ENCODE assay signal across 22 cellular contexts in genomic region chr7:91787923-91788322, GRCh38.
DNase-seq lines count a peak whose midpoint lies in the region; ATAC-seq and TF ChIP-seq lines count a peak whose summit lies in the region.
"Had no signal": no experiment of that assay in that cellular context is flagged by ENCODE, and none has a peak within 500 bp of the region (broad histone marks: within the 10 kb centered on the region; RNA-seq: fewer than 3 reads in every experiment).

No MANE protein-coding gene starts in this region.

- no peaks in the 10 kb centered on the region for H3K27me3 ChIP-seq in A673 (replicated peaks; ENCODE audit: insufficient read depth, low read depth, low read length, poor library complexity)
- H3K27me3 ChIP-seq: BE2C, BLaER1 had no signal

- BruUV-seq in A673 (replicated peaks; lab: Mats Ljungman, UMichigan), result no TSS peak

- CTCF ChIA-PET in A673 (lab: Charles Lee), result no interaction called here

- no peak overlapping the region for H3K27ac Mint-ChIP-seq in stimulated activated memory B cell treated with anti-CD40 and anti-IgM and Interleukin-4, amounts not matched to agents 10 μg/mL and 1 μg/mL and 100 μg/mL, for 72 hours
- H3K27ac Mint-ChIP-seq: CD14-positive monocyte; CD4-positive, alpha-beta memory T cell; CD4-positive, CD25-positive, alpha-beta regulatory T cell; CD8-positive, alpha-beta memory T cell had no signal

- H3K4me3 ChIP-seq in fibroblast of pulmonary artery (replicated peaks; ENCODE audit: low read depth, low read length) (no peak overlapping the region), A673 (ENCODE audit: low read depth, low read length, poor library complexity, severe bottlenecking) (no peak overlapping the region)
- H3K4me3 ChIP-seq: BLaER1, GM12878 had no signal

- no peaks in the 10 kb centered on the region for H3K36me3 ChIP-seq in A673 (ENCODE audit: insufficient read depth, low read length, poor library complexity, severe bottlenecking)
- H3K36me3 ChIP-seq: BE2C, BLaER1 had no signal

- H3K27ac ChIP-seq in A673 (ENCODE audit: low read depth, low read length, poor library complexity, severe bottlenecking), result no peak overlapping the region
- H3K27ac ChIP-seq: BLaER1 had no signal

- no peaks in the 10 kb centered on the region for H3K4me1 Mint-ChIP-seq in stimulated activated memory B cell treated with anti-CD40 and anti-IgM and Interleukin-4, amounts not matched to agents 10 μg/mL and 1 μg/mL and 100 μg/mL, for 72 hours
- H3K4me1 Mint-ChIP-seq: CD14-positive monocyte; CD4-positive, alpha-beta memory T cell; CD8-positive, alpha-beta memory T cell had no signal

- peaks cover 4% of the 10 kb centered on the region for H3K9me3 ChIP-seq in A673 (ENCODE audit: low read depth, low read length, poor library complexity, severe bottlenecking)
- H3K9me3 ChIP-seq: BE2C had no signal

- peak; percentile 4 for DNase-seq in fibroblast of pulmonary artery (ENCODE audit: low read depth)
- DNase-seq in left kidney (ENCODE audit: low read depth, low spot score), result peak; percentile 6
- no peak for DNase-seq in retina
- DNase-seq in A673 (ENCODE audit: low spot score), result no peak
- DNase-seq: 8988T; AML-193; BE2C; C1 segment of cervical spinal cord; CD4-positive, alpha-beta memory T cell; CD4-positive, CD25-positive, alpha-beta regulatory T cell; CD8-positive, alpha-beta memory T cell; COR-L47; DMS 273 treated with DMSO at 0.1 percent for 48 hours; DMS153; DMS79; DND-41; EL; GDM1 had no signal

- H3K36me3 Mint-ChIP-seq in stimulated activated memory B cell treated with anti-CD40 and anti-IgM and Interleukin-4, amounts not matched to agents 10 μg/mL and 1 μg/mL and 100 μg/mL, for 72 hours, result no peaks in the 10 kb centered on the region
- H3K36me3 Mint-ChIP-seq: CD14-positive monocyte; CD4-positive, alpha-beta memory T cell; CD4-positive, CD25-positive, alpha-beta regulatory T cell had no signal

- intact Hi-C loops in A673 (cut with micrococcal nuclease; ENCODE audit: unreplicated experiment), result no loop called here

- ATAC-seq in stimulated activated memory B cell treated with anti-CD40 and anti-IgM and Interleukin-4, amounts not matched to agents 10 μg/mL and 1 μg/mL and 100 μg/mL, for 72 hours, result no peak
- ATAC-seq: GM12878 had no signal

- no peak overlapping the region for H3K4me3 Mint-ChIP-seq in stimulated activated memory B cell treated with anti-CD40 and anti-IgM and Interleukin-4, amounts not matched to agents 10 μg/mL and 1 μg/mL and 100 μg/mL, for 72 hours
- H3K4me3 Mint-ChIP-seq: CD14-positive monocyte; CD4-positive, alpha-beta memory T cell; CD4-positive, CD25-positive, alpha-beta regulatory T cell; CD8-positive, alpha-beta memory T cell had no signal

- TF ChIP-seq CTCF in fibroblast of pulmonary artery (IDR thresholded peaks at IDR 0.05; ENCODE audit: low read length, missing control alignments), result no peak
- TF ChIP-seq CTCF in A673 (conservative IDR thresholded peaks at IDR 0.05; ENCODE audit: low read depth, low read length), result no peak

- no peaks in the 10 kb centered on the region for H3K27me3 Mint-ChIP-seq in stimulated activated memory B cell treated with anti-CD40 and anti-IgM and Interleukin-4, amounts not matched to agents 10 μg/mL and 1 μg/mL and 100 μg/mL, for 72 hours
- H3K27me3 Mint-ChIP-seq: CD4-positive, CD25-positive, alpha-beta regulatory T cell had no signal

- POLR2A ChIA-PET in A673 (lab: Charles Lee; ENCODE audit: low non-redundant PET), result no interaction called here

- H3K4me1 ChIP-seq in A673 (ENCODE audit: insufficient read depth, low read length, poor library complexity, severe bottlenecking), result peaks cover 35% of the 10 kb centered on the region
- H3K4me1 ChIP-seq: BE2C, BLaER1 had no signal

- H3K9me3 Mint-ChIP-seq in stimulated activated memory B cell treated with anti-CD40 and anti-IgM and Interleukin-4, amounts not matched to agents 10 μg/mL and 1 μg/mL and 100 μg/mL, for 72 hours, result no peaks in the 10 kb centered on the region

Comparison
In these comparisons a context has a peak if more than half of its experiments do, and no peak if none do; other contexts are left out.
1. DNase-seq: peak in fibroblast of pulmonary artery (single experiment) and left kidney (single experiment); none in retina (single experiment) and A673 (single experiment).